ENCODE assay signal across 15 cellular contexts in the genomic region with DNA sequence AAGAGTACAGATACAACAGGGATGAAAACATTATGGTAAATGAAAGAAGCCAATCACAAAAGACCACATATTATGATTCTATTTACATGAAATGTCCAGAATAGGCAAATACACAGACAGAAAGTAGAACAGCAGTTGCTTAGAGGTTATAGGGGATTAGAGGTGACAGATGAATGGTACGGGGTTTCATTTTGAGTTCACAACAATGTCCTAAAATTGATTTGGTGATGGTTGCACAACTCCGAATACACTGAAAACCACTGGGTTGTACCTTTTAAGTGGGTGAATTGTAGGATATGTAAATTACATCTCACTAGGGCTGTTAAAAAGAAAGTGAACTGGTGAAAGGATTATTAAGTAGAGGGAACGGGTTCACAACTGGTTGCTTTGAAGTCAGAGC.
DNase-seq lines count a peak whose midpoint lies in the region; ATAC-seq, FAIRE-seq and TF ChIP-seq lines count a peak whose summit lies in the region.
"Had no signal": no experiment of that assay in that cellular context is flagged by ENCODE, and none has a peak within 500 bp of the region (broad histone marks: within the 10 kb centered on the region; RNA-seq: fewer than 3 reads in every experiment).

No MANE protein-coding gene starts in this region.

- H3K9me3 Mint-ChIP-seq in neural progenitor cell: peaks cover 3% of the 10 kb centered on the region

- no peaks in the 10 kb centered on the region for H3K9me3 ChIP-seq in neural progenitor cell (ENCODE audit: low read depth)
- H3K9me3 ChIP-seq: Caco-2 had no signal

- no peak overlapping the region for H3K4me3 Mint-ChIP-seq in neural progenitor cell

- peaks cover 25% of the 10 kb centered on the region for H3K36me3 Mint-ChIP-seq in neural progenitor cell

- H3K27me3 Mint-ChIP-seq in neural progenitor cell (ENCODE audit: insufficient read depth, low read depth): no peaks in the 10 kb centered on the region

- no peak overlapping the region for H3K4me2 ChIP-seq in neural progenitor cell

- no peak overlapping the region for H3K27ac Mint-ChIP-seq in neural progenitor cell

- peak; percentile 9 for FAIRE-seq in GM18507 (lab: Jason Lieb, UNC)

- H4K20me1 ChIP-seq in neural progenitor cell (ENCODE audit: low read depth): no peaks in the 10 kb centered on the region

- ATAC-seq in GM19324 (IDR thresholded peaks at IDR 0.05; ENCODE audit: low FRiP score, unreplicated experiment) (peak; percentile 64), HG02798 (IDR thresholded peaks at IDR 0.05; ENCODE audit: poor library complexity, unreplicated experiment) (peak; percentile 77), HG03521 (IDR thresholded peaks at IDR 0.05; ENCODE audit: unreplicated experiment) (peak; percentile 82)

- H3K4me1 Mint-ChIP-seq in neural progenitor cell: peaks cover 2% of the 10 kb centered on the region

- no peak for TF ChIP-seq CTCF in neural progenitor cell (IDR thresholded peaks at IDR 0.05)

- peaks cover 13% of the 10 kb centered on the region for H3K4me1 ChIP-seq in neural progenitor cell
- H3K4me1 ChIP-seq: Caco-2 had no signal

- H3K79me2 ChIP-seq in neural progenitor cell (ENCODE audit: low read depth): peaks cover 68% of the 10 kb centered on the region

- no peak overlapping the region for H3K4me3 ChIP-seq in neural progenitor cell

- H3F3A ChIP-seq in neural progenitor cell (ENCODE audit: low read depth): peaks cover 19% of the 10 kb centered on the region

- H3K27me3 ChIP-seq in neural progenitor cell: no peaks in the 10 kb centered on the region

- no peak overlapping the region for H2AFZ ChIP-seq in neural progenitor cell (replicated peaks)

- no peak overlapping the region for H3K27ac ChIP-seq in neural progenitor cell

- no peaks in the 10 kb centered on the region for H3K36me3 ChIP-seq in neural progenitor cell

- H3K9ac ChIP-seq in neural progenitor cell: no peak overlapping the region

- DNase-seq in GM18507 (ENCODE audit: extremely low spot score, insufficient read length, low read depth): no peak
- DNase-seq in occipital lobe (lab: John Stamatoyannopoulos, UW): no peak
- DNase-seq in NCI-H748 (lab: John Stamatoyannopoulos, UW; ENCODE audit: unreplicated experiment): no peak
- no peak for DNase-seq in mucosa of gallbladder (ENCODE audit: low spot score)
- DNase-seq in neural progenitor cell (ENCODE audit: low spot score): no peak
- DNase-seq: activated naive CD4-positive, alpha-beta T cell; Caco-2; glutamatergic neuron; Karpas-422; mammary epithelial cell; NCI-H69; T1000 had no signal
